11 cellular contexts compared by ENCODE assay signal in genomic region chr10:101897633-101898032, GRCh38. TPM values are rescaled to one million over a fixed set of nuclear protein-coding genes. Genes with fewer than 3 reads are reported as not detected.
A peak's percentile ranks its signal among the peaks of the same experiment; 100 is the strongest.
DNase-seq lines count a peak whose midpoint lies in the region; TF ChIP-seq lines count a peak whose summit lies in the region.
"Had no signal": no experiment of that assay in that cellular context is flagged by ENCODE, and none has a peak within 500 bp of the region (broad histone marks: within the 10 kb centered on the region; RNA-seq: fewer than 3 reads in every experiment).

No MANE protein-coding gene starts in this region.

- H3K4me3 ChIP-seq in AG04450 (ENCODE audit: low read depth, low read length) (no peak overlapping the region), left ventricle myocardium inferior (no peak overlapping the region), testis (no peak overlapping the region)

- no peak for TF ChIP-seq POLR2A in testis (IDR thresholded peaks at IDR 0.05)

- 70 to 75% methylated on average over 4 of the region's 4 CpGs for WGBS in testis, 2 donors

- peak; percentile 36 for DNase-seq in AG04450 (ENCODE audit: low read depth, low spot score)
- peak; percentile 4 for DNase-seq in HT1080 (ENCODE audit: low read depth)
- peak; percentile 37 for DNase-seq in left ventricle myocardium inferior
- DNase-seq in activated gamma-delta T cell treated with Interleukin-2 at 50 U/mL for 16 hours, result no peak
- DNase-seq in NCI-H82 treated with DMSO at 0.1 percent for 48 hours (lab: John Stamatoyannopoulos, UW; ENCODE audit: unreplicated experiment), result no peak
- DNase-seq in testis, result no peak
- DNase-seq in AG08395 (ENCODE audit: low spot score), result no peak
- DNase-seq: activated CD4-positive, alpha-beta T cell treated with anti-CD3 and anti-CD28 coated beads, Interleukin-2, amount 10 ng/mL, durations not matched to agents 24 days and 14 days; activated naive CD8-positive, alpha-beta T cell treated with anti-CD3 and anti-CD28 coated beads for 36 hours; CD4-positive, CD25-positive, alpha-beta regulatory T cell had no signal

- CTCF ChIA-PET in AG04450 (lab: Charles Lee), result interaction anchor here (0.9 to 5.4 kb wide), 6 partner anchors 9 to 112 kb away, joined by 3 to 46 read pairs (median 11); no protein-coding TSS in a partner anchor

- no peaks in the 10 kb centered on the region for H3K9me3 ChIP-seq in AG04450 (ENCODE audit: control insufficient read depth, insufficient read depth, low read length)
- H3K9me3 ChIP-seq in left ventricle myocardium inferior (replicated peaks), result no peaks in the 10 kb centered on the region
- no peaks in the 10 kb centered on the region for H3K9me3 ChIP-seq in testis

- POLR2A ChIA-PET in AG04450 (lab: Yijun Ruan, JAX), result interaction anchor here (1.1 to 2.2 kb wide), 3 partner anchors 41 to 98 kb away, joined by 3 to 9 read pairs (median 5); partner anchors contain the start of gene OGA

- TF ChIP-seq CTCF in AG04450 (IDR thresholded peaks at IDR 0.05; ENCODE audit: low read depth, low read length), result no peak
- TF ChIP-seq CTCF in VCaP (conservative IDR thresholded peaks at IDR 0.05), result no peak
- TF ChIP-seq CTCF in left ventricle myocardium inferior (IDR thresholded peaks at IDR 0.05; ENCODE audit: borderline replicate concordance), result no peak
- TF ChIP-seq CTCF in testis (IDR thresholded peaks at IDR 0.05), result no peak

- H3K4me1 ChIP-seq in left ventricle myocardium inferior (peaks cover 99% of the 10 kb centered on the region), testis (no peaks in the 10 kb centered on the region)

- H3K27me3 ChIP-seq in AG04450 (ENCODE audit: control insufficient read depth, insufficient read depth, low read length) (no peaks in the 10 kb centered on the region), left ventricle myocardium inferior (ENCODE audit: low read depth) (no peaks in the 10 kb centered on the region), testis (no peaks in the 10 kb centered on the region)

- H3K36me3 ChIP-seq in left ventricle myocardium inferior (no peaks in the 10 kb centered on the region), testis (ENCODE audit: low read depth, missing control alignments) (no peaks in the 10 kb centered on the region)

- H3K27ac ChIP-seq in AG04450 (ENCODE audit: low read depth, low read length) (no peak overlapping the region), VCaP (peak overlapping the region; percentile 25), left ventricle myocardium inferior (replicated peaks) (peak overlapping the region; percentile 86), testis (no peak overlapping the region)

- intact Hi-C loops in left ventricle myocardium inferior (cut with micrococcal nuclease) (no loop called here), testis (cut with DNase I; ENCODE audit: low total_unique reads) (no loop called here)

RNA-seq across cellular contexts. Expression of gene KCNIP2, which starts 54.0 kb away (rescaled TPM):
- polyA plus RNA-seq in AG04450 (2011; rRNA removed) (0.40 and 0.61 TPM in 2 replicates), testis (ENCODE audit: insufficient read depth, low read depth, low replicate concordance) (5.1 TPM)
- 0.74 and 1.1 TPM in 2 replicates for polyA minus RNA-seq in AG04450 (2011; rRNA and poly(A)+ RNA removed)
- total RNA-seq in HT1080 (2014; rRNA removed; shearing (Covaris generic)), result 1.2 TPM in 1 of 2 replicates, not detected in the other
- not detected in 2 replicates for polyA plus RNA-seq in HT1080 (2015; cell fraction: cytosol; rRNA removed)
- 3.4 and 3.8 TPM in 2 replicates for polyA plus RNA-seq in HT1080 (2015; cell fraction: nucleus; rRNA removed)
- total RNA-seq in left ventricle myocardium inferior (29.2 TPM), testis (1 to 10 TPM; 5.6 to 6.8 TPM)

Comparison
In these comparisons a context has a peak if more than half of its experiments do, and no peak if none do; other contexts are left out.
1. DNase-seq: peak in AG04450 (single experiment), HT1080 (single experiment) and left ventricle myocardium inferior (single experiment); none in activated gamma-delta T cell treated with Interleukin-2 at 50 U/mL for 16 hours (single experiment), NCI-H82 treated with DMSO at 0.1 percent for 48 hours (single experiment), testis (single experiment) and AG08395 (single experiment).
2. H3K27ac ChIP-seq: peak in VCaP (single experiment) and left ventricle myocardium inferior (single experiment); none in AG04450 (single experiment) and testis (0 of 2).